18 cellular contexts compared by ENCODE assay signal in the genomic region with DNA sequence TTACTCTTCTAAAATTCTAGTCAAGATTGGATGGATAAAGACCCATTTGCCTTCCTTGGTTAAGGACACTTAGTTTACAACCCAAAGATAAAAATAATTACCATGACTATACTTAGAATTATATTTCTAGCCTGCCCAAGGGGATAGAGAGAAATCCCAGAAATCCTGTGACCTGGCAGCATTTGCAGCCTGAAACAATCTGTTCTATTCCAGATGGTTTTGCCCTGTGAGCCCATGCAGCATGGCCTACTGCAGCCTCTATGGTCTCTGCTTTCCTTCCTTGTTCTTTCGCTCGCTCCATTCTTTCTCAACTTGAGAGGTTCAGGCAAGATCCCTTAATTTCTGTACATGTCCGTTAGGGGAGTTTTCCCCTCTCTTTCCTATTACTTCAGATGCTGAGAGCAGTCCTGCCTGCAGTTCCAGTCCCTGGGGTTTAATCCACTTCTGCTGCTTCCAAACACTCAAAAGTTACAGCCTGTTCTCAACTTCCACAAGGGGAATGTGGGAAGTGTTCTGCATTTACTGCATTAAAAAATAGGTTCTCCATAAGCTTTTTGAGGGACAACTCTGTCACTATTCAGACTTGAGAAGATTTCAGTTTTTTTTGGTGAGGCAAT.
"Had no signal": no experiment of that assay in that cellular context is flagged by ENCODE, and none has a peak within 500 bp of the region (broad histone marks: within the 10 kb centered on the region; RNA-seq: fewer than 3 reads in every experiment).

No MANE protein-coding gene starts in this region.

- H3K9me3 ChIP-seq: ascending aorta, right lobe of liver, upper lobe of left lung had no signal

- H3K36me3 ChIP-seq: ascending aorta, right lobe of liver, upper lobe of left lung had no signal

- H3K27ac ChIP-seq: ascending aorta, right lobe of liver, upper lobe of left lung had no signal

- DNase-seq: activated CD4-positive, alpha-beta T cell treated with anti-CD3 and anti-CD28 coated beads, Interleukin-2, amount 50 U/mL, for 1 hour; activated CD4-positive, CD25-positive, alpha-beta regulatory T cell treated with anti-CD3 and anti-CD28 coated beads, Interleukin-2, amount 50 U/mL, for 72 hours; activated CD8-positive, alpha-beta memory T cell treated with anti-CD3 and anti-CD28 coated beads for 24 hours; activated CD8-positive, alpha-beta memory T cell treated with anti-CD3 and anti-CD28 coated beads, Interleukin-2, amount 50 U/mL, for 48 hours; activated effector memory CD4-positive, alpha-beta T cell treated with anti-CD3 and anti-CD28 coated beads, Interleukin-2, amount 50 U/mL, for 16 hours; activated naive CD4-positive, alpha-beta T cell treated with anti-CD3 and anti-CD28 coated beads, Interleukin-2, amount 50 U/mL, for 16 hours; activated T-cell treated with anti-CD3 and anti-CD28 coated beads, Interleukin-2, amount 50 U/mL, for 72 hours; erythroblast; hypothalamus; islet precursor cell; midbrain; right lobe of liver; small intestine; stimulated activated CD4-positive, alpha-beta T cell treated with anti-CD3 and anti-CD28 coated beads, Interleukin-4, amount 100 ng/mL, for 1 hour; stimulated activated naive CD8-positive, alpha-beta T cell treated with anti-CD3 and anti-CD28 coated beads, Interleukin-15, amount 100 ng/mL, for 72 hours; upper lobe of left lung had no signal

- H3K4me3 ChIP-seq: ascending aorta, coronary artery, right lobe of liver, upper lobe of left lung had no signal

- H3K27me3 ChIP-seq: ascending aorta, right lobe of liver, upper lobe of left lung had no signal

- H3K4me1 ChIP-seq: ascending aorta, right lobe of liver, upper lobe of left lung had no signal

- ATAC-seq: activated T-cell treated with anti-CD3 and anti-CD28 coated beads, Interleukin-2, amount 50 U/mL, for 72 hours; right lobe of liver; stimulated activated naive CD8-positive, alpha-beta T cell treated with anti-CD3 and anti-CD28 coated beads, Interleukin-15, amount 100 ng/mL, for 72 hours had no signal
